In the genomic region with DNA sequence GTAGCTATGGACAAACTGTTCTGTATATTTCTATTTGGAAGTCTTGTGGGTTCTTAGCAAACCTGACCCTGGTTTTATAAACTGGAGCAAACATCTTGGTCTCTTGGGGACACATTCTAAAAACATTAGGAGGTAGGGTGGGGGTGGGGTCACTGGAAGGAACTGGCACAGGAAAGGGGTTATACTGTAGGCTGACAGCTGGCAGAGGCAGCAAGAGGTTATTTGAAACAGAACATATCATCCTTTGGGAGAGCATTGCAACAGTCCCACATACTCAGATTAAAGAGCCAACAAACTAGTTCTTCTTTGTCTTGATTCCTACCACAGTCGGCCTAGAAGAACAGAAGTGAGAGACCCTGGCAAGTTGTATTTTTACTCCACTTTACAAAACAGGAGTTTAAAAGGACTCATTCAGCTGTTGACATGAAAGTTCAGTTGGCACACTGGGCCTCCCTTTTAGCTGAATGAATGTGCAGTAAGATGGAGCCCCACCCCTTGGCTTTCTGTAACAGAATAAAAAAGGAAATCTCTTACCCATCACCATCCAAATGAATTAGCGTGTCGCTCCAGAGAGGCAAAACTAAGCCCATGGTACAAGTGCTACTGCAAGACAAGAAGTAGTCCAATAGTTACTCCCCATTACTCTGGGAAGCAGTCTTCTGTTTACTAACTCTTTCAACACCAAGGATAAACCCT, we compare ENCODE assay signal across 11 cellular contexts. TPM values are rescaled to one million over a fixed set of nuclear protein-coding genes. Genes with fewer than 3 reads are reported as not detected.
DNase-seq lines count a peak whose midpoint lies in the region; ATAC-seq and TF ChIP-seq lines count a peak whose summit lies in the region.
"Had no signal": no experiment of that assay in that cellular context is flagged by ENCODE, and none has a peak within 500 bp of the region (broad histone marks: within the 10 kb centered on the region; RNA-seq: fewer than 3 reads in every experiment).

No MANE protein-coding gene starts in this region.

- no peak for TF ChIP-seq CTCF in osteocyte (IDR thresholded peaks at IDR 0.05)

- no peak overlapping the region for H2BK15ac ChIP-seq in mesendoderm (replicated peaks; ENCODE audit: low read depth)

- no peak overlapping the region for H3K9ac ChIP-seq in mesendoderm (ENCODE audit: low read length)

- no peaks in the 10 kb centered on the region for H3K9me3 Mint-ChIP-seq in osteocyte (ENCODE audit: unreplicated experiment)

- H3K9me3 ChIP-seq in KOPT-K1 (ENCODE audit: insufficient read depth, low read length, poor library complexity, severe bottlenecking) = no peaks in the 10 kb centered on the region
- H3K9me3 ChIP-seq: Caco-2 had no signal

- no peak overlapping the region for H3K18ac ChIP-seq in mesendoderm (ENCODE audit: low read length)

- no peaks in the 10 kb centered on the region for H3K27me3 Mint-ChIP-seq in osteocyte (ENCODE audit: unreplicated experiment)

- H3K56ac ChIP-seq in mesendoderm (ENCODE audit: low read length) = no peak overlapping the region

- H2BK120ac ChIP-seq in mesendoderm (ENCODE audit: low read depth, low read length) = no peak overlapping the region

- no peak overlapping the region for H4K8ac ChIP-seq in mesendoderm (ENCODE audit: low read depth, low read length)

- H4K5ac ChIP-seq in mesendoderm (ENCODE audit: low read length) = no peak overlapping the region

- no peak overlapping the region for H3K23ac ChIP-seq in mesendoderm (ENCODE audit: low read length)

- H2BK5ac ChIP-seq in mesendoderm (ENCODE audit: low read length) = no peak overlapping the region

- DNase-seq in Ammon's horn (ENCODE audit: low spot score) (peak; percentile 48), fibroblast of peridontal ligament (ENCODE audit: extremely low read depth) (peak; percentile 95), osteocyte (ENCODE audit: extremely low spot score, unreplicated experiment) (no peak), NCI-H2081 treated with DMSO at 0.1 percent for 48 hours (lab: John Stamatoyannopoulos, UW) (no peak), mesendoderm (no peak), retina (no peak)
- DNase-seq: Caco-2, NCI-H1092 had no signal

- no peak overlapping the region for H2AK5ac ChIP-seq in mesendoderm (ENCODE audit: low read length)

- H3K27ac Mint-ChIP-seq in osteocyte (ENCODE audit: unreplicated experiment) = peak overlapping the region; percentile 71

- H3K36me3 Mint-ChIP-seq in osteocyte (ENCODE audit: unreplicated experiment) = peaks cover 9% of the 10 kb centered on the region

- H3K4ac ChIP-seq in mesendoderm (ENCODE audit: low read depth, low read length) = no peak overlapping the region

- H3K27me3 ChIP-seq in mesendoderm (ENCODE audit: insufficient read depth, low read length, poor library complexity) = no peaks in the 10 kb centered on the region

- no peak overlapping the region for H3K4me3 Mint-ChIP-seq in osteocyte (ENCODE audit: unreplicated experiment)

- H3K79me2 ChIP-seq in mesendoderm (ENCODE audit: control insufficient read depth, insufficient read depth, low read length) = no peaks in the 10 kb centered on the region

- ATAC-seq in GM19467 (IDR thresholded peaks at IDR 0.05; ENCODE audit: unreplicated experiment) = no peak

- no peaks in the 10 kb centered on the region for H3K4me1 ChIP-seq in mesendoderm (ENCODE audit: control insufficient read depth, low read depth, low read length)
- H3K4me1 ChIP-seq: Caco-2 had no signal

- no peak overlapping the region for H3K4me3 ChIP-seq in mesendoderm (ENCODE audit: low read length)

- no peak overlapping the region for H3K4me2 ChIP-seq in mesendoderm (ENCODE audit: low read length)

- H3K4me1 Mint-ChIP-seq in osteocyte (ENCODE audit: unreplicated experiment) = peaks cover 20% of the 10 kb centered on the region

- no CpG with 5 or more reads among the region's 3 CpGs for WGBS in mesendoderm (ENCODE audit: extremely low coverage, insufficient coverage, low lambda C conversion rate)

- H3K36me3 ChIP-seq in KOPT-K1 (ENCODE audit: insufficient read depth, low read length) (peaks cover 63% of the 10 kb centered on the region), mesendoderm (ENCODE audit: control insufficient read depth, insufficient read depth, low read length) (no peaks in the 10 kb centered on the region)

- H3K27ac ChIP-seq in KOPT-K1 (ENCODE audit: low read depth, low read length, poor library complexity, severe bottlenecking) (peak overlapping the region; percentile 43), mesendoderm (ENCODE audit: low read depth, low read length) (no peak overlapping the region)
- H3K27ac ChIP-seq: VCaP had no signal

- H3K79me1 ChIP-seq in mesendoderm (ENCODE audit: low read length) = no peaks in the 10 kb centered on the region

RNA-seq across cellular contexts. Expression of gene CORO6, which starts 54.6 kb away (rescaled TPM):
- 4.8 and 7.1 TPM in 2 replicates for total RNA-seq in osteocyte
- 0.62 TPM for polyA plus RNA-seq in mesendoderm (2013, experiment 1 of 2)
- 0.60 TPM for polyA plus RNA-seq in mesendoderm (2013, experiment 2 of 2)

Comparison
In these comparisons a context has a peak if more than half of its experiments do, and no peak if none do; other contexts are left out.
1. DNase-seq: peak in Ammon's horn (single experiment) and fibroblast of peridontal ligament (single experiment); none in osteocyte (single experiment), NCI-H2081 treated with DMSO at 0.1 percent for 48 hours (single experiment), mesendoderm (single experiment) and retina (single experiment).